Comparison of ENCODE assay signal across 27 cellular contexts in genomic region chr12:45721374-45721773, GRCh38. TPM values are rescaled to one million over a fixed set of nuclear protein-coding genes. Genes with fewer than 3 reads are reported as not detected.
A peak's percentile ranks its signal among the peaks of the same experiment; 100 is the strongest.
DNase-seq lines count a peak whose midpoint lies in the region; ATAC-seq and TF ChIP-seq lines count a peak whose summit lies in the region.
"Had no signal": no experiment of that assay in that cellular context is flagged by ENCODE, and none has a peak within 500 bp of the region (broad histone marks: within the 10 kb centered on the region; RNA-seq: fewer than 3 reads in every experiment).

No MANE protein-coding gene starts in this region.

- no peak overlapping the region for H3K27ac ChIP-seq in CD8-positive, alpha-beta memory T cell (ENCODE audit: low read depth, low read length)
- no peak overlapping the region for H3K27ac ChIP-seq in breast epithelium
- H3K27ac ChIP-seq: body of pancreas, right lobe of liver, RWPE1, SJSA1, spleen, tibial artery had no signal

- no peak for TF ChIP-seq CTCF in breast epithelium (IDR thresholded peaks at IDR 0.05)

- H3K4me1 ChIP-seq in CD8-positive, alpha-beta memory T cell (ENCODE audit: insufficient read depth, low read length), result peaks cover 63% of the 10 kb centered on the region
- no peaks in the 10 kb centered on the region for H3K4me1 ChIP-seq in breast epithelium
- H3K4me1 ChIP-seq: SJSA1 had no signal

- H3K36me3 ChIP-seq in CD8-positive, alpha-beta memory T cell (ENCODE audit: insufficient read depth, low read length), result no peaks in the 10 kb centered on the region
- H3K36me3 ChIP-seq in breast epithelium, result no peaks in the 10 kb centered on the region
- H3K36me3 ChIP-seq: right lobe of liver, SJSA1, spleen, tibial artery had no signal

- DNase-seq in CD8-positive, alpha-beta memory T cell, result no peak
- DNase-seq in T-cell, result no peak
- no peak for DNase-seq in memory B cell (ENCODE audit: low spot score in 2 of 2)
- no peak for DNase-seq in breast epithelium (ENCODE audit: low spot score in 2 of 2)
- no peak for DNase-seq in NCI-H146 (lab: John Stamatoyannopoulos, UW)
- DNase-seq: activated CD4-positive, alpha-beta T cell treated with anti-CD3 and anti-CD28 coated beads, Interleukin-2, amount 10 ng/mL, durations not matched to agents 24 days and 14 days; activated gamma-delta T cell treated with Interleukin-2 at 50 U/mL for 16 hours; activated T-cell treated with anti-CD3 and anti-CD28 coated beads, Interleukin-2, amount 50 U/mL, for 24 hours; body of pancreas; C1 segment of cervical spinal cord; HFFc6; left colon; mammary epithelial cell; NCI-H2107; NCI-H82; right lobe of liver; spleen; stimulated activated CD4-positive, alpha-beta T cell treated with anti-CD3 and anti-CD28 coated beads, Interleukin-2, amount 100 ng/mL, for 24 hours; tibial artery had no signal

- CTCF ChIA-PET in CD8-positive, alpha-beta memory T cell (lab: Charles Lee), result no interaction called here
- CTCF ChIA-PET in T-cell (lab: Charles Lee), result interaction anchor here in 1 of 2 donors (0.7 kb wide), 1 partner anchor 26 kb away, joined by 5 read pairs; no protein-coding TSS in a partner anchor

- intact Hi-C loops in breast epithelium (cut with DNase I; ENCODE audit: low total_unique reads), result no loop called here

- H3K27me3 ChIP-seq in CD8-positive, alpha-beta memory T cell (ENCODE audit: insufficient read depth, low read length, poor library complexity, severe bottlenecking), result no peaks in the 10 kb centered on the region
- H3K27me3 ChIP-seq in breast epithelium, result no peaks in the 10 kb centered on the region
- H3K27me3 ChIP-seq: body of pancreas, right lobe of liver, SJSA1, spleen, tibial artery had no signal

- H3K36me3 Mint-ChIP-seq in CD8-positive, alpha-beta memory T cell, result peaks cover 0 to 14% (median 0%) of the 10 kb centered on the region in 3 donors
- H3K36me3 Mint-ChIP-seq in T-cell (peaks cover 7% of the 10 kb centered on the region), memory B cell (peaks cover 3% of the 10 kb centered on the region)
- H3K36me3 Mint-ChIP-seq in stimulated activated naive CD8-positive, alpha-beta T cell treated with anti-CD3 and anti-CD28 coated beads, Interleukin-15, Interleukin-2, amounts not matched to agents 100 ng/mL and 50 ng/mL, for 24 hours (ENCODE audit: low read depth), result peaks cover 15% of the 10 kb centered on the region
- H3K36me3 Mint-ChIP-seq: WTC11 had no signal

- POLR2A ChIA-PET in CD8-positive, alpha-beta memory T cell (lab: Charles Lee), result no interaction called here
- POLR2A ChIA-PET in T-cell (lab: Charles Lee), result no interaction called here

- peak overlapping the region; percentile 3 to 65 (median 33) for H3K4me3 Mint-ChIP-seq in CD8-positive, alpha-beta memory T cell
- H3K4me3 Mint-ChIP-seq in T-cell (peak overlapping the region in 2 of 3 donors; percentile 3 to 42), memory B cell (no peak overlapping the region)
- no peak overlapping the region for H3K4me3 Mint-ChIP-seq in stimulated activated naive CD8-positive, alpha-beta T cell treated with anti-CD3 and anti-CD28 coated beads, Interleukin-15, Interleukin-2, amounts not matched to agents 100 ng/mL and 50 ng/mL, for 24 hours
- H3K4me3 Mint-ChIP-seq: activated CD4-positive, alpha-beta T cell treated with anti-CD3 and anti-CD28 coated beads, Interleukin-2, amount 10 ng/mL, durations not matched to agents 24 days and 14 days; activated T-cell treated with anti-CD3 and anti-CD28 coated beads, Interleukin-2, amount 50 U/mL, for 24 hours; GM23338; HFFc6; WTC11 had no signal

- no peak for TF ChIP-seq POLR2A in breast epithelium (IDR thresholded peaks at IDR 0.05)

- H3K4me1 Mint-ChIP-seq in CD8-positive, alpha-beta memory T cell, result peaks cover 66 to 84% (median 72%) of the 10 kb centered on the region in 3 donors
- H3K4me1 Mint-ChIP-seq in T-cell, result peaks cover 65 to 74% (median 67%) of the 10 kb centered on the region in 3 donors
- H3K4me1 Mint-ChIP-seq in memory B cell, result peaks cover 15% of the 10 kb centered on the region
- H3K4me1 Mint-ChIP-seq in stimulated activated naive CD8-positive, alpha-beta T cell treated with anti-CD3 and anti-CD28 coated beads, Interleukin-15, Interleukin-2, amounts not matched to agents 100 ng/mL and 50 ng/mL, for 24 hours (ENCODE audit: low read depth), result peaks cover 67% of the 10 kb centered on the region

- peak overlapping the region in 3 of 8 donors; percentile 3 to 47 (median 7) for H3K27ac Mint-ChIP-seq in CD8-positive, alpha-beta memory T cell
- H3K27ac Mint-ChIP-seq in T-cell (no peak overlapping the region), memory B cell (peak overlapping the region; percentile 66)
- peak overlapping the region; percentile 2 for H3K27ac Mint-ChIP-seq in stimulated activated naive CD8-positive, alpha-beta T cell treated with anti-CD3 and anti-CD28 coated beads, Interleukin-15, Interleukin-2, amounts not matched to agents 100 ng/mL and 50 ng/mL, for 24 hours
- H3K27ac Mint-ChIP-seq: activated CD4-positive, alpha-beta T cell treated with anti-CD3 and anti-CD28 coated beads, Interleukin-2, amount 10 ng/mL, durations not matched to agents 24 days and 14 days; activated T-cell treated with anti-CD3 and anti-CD28 coated beads, Interleukin-2, amount 50 U/mL, for 24 hours; GM23338; HFFc6; IgD-negative memory B cell; progenitor cell of endocrine pancreas; WTC11 had no signal

- no peaks in the 10 kb centered on the region for H3K9me3 Mint-ChIP-seq in CD8-positive, alpha-beta memory T cell
- H3K9me3 Mint-ChIP-seq in T-cell (no peaks in the 10 kb centered on the region), memory B cell (no peaks in the 10 kb centered on the region)
- no peaks in the 10 kb centered on the region for H3K9me3 Mint-ChIP-seq in stimulated activated naive CD8-positive, alpha-beta T cell treated with anti-CD3 and anti-CD28 coated beads, Interleukin-15, Interleukin-2, amounts not matched to agents 100 ng/mL and 50 ng/mL, for 24 hours
- H3K9me3 Mint-ChIP-seq: activated CD4-positive, alpha-beta T cell treated with anti-CD3 and anti-CD28 coated beads, Interleukin-2, amount 10 ng/mL, durations not matched to agents 24 days and 14 days; activated T-cell treated with anti-CD3 and anti-CD28 coated beads, Interleukin-2, amount 50 U/mL, for 24 hours; GM23338; HFFc6; IgD-negative memory B cell; WTC11 had no signal

- H3K27me3 Mint-ChIP-seq in CD8-positive, alpha-beta memory T cell, result no peaks in the 10 kb centered on the region
- no peaks in the 10 kb centered on the region for H3K27me3 Mint-ChIP-seq in T-cell
- H3K27me3 Mint-ChIP-seq in memory B cell, result no peaks in the 10 kb centered on the region
- H3K27me3 Mint-ChIP-seq in stimulated activated naive CD8-positive, alpha-beta T cell treated with anti-CD3 and anti-CD28 coated beads, Interleukin-15, Interleukin-2, amounts not matched to agents 100 ng/mL and 50 ng/mL, for 24 hours, result no peaks in the 10 kb centered on the region
- H3K27me3 Mint-ChIP-seq: activated CD4-positive, alpha-beta T cell treated with anti-CD3 and anti-CD28 coated beads, Interleukin-2, amount 10 ng/mL, durations not matched to agents 24 days and 14 days; activated T-cell treated with anti-CD3 and anti-CD28 coated beads, Interleukin-2, amount 50 U/mL, for 24 hours; IgD-negative memory B cell; progenitor cell of endocrine pancreas had no signal

- H3K9me3 ChIP-seq in CD8-positive, alpha-beta memory T cell (ENCODE audit: low read length), result no peaks in the 10 kb centered on the region
- H3K9me3 ChIP-seq in breast epithelium, result no peaks in the 10 kb centered on the region
- H3K9me3 ChIP-seq: body of pancreas, right lobe of liver, SJSA1, spleen, tibial artery had no signal

- ATAC-seq in T-cell (replicated peaks in 1 of 4) (no peak), memory B cell (ENCODE audit: low read depth) (no peak), HG03378 (IDR thresholded peaks at IDR 0.05; ENCODE audit: unreplicated experiment) (no peak)
- ATAC-seq: body of pancreas, GM23338, left colon, right lobe of liver, WTC11 had no signal

- no peak overlapping the region for H3K4me3 ChIP-seq in CD8-positive, alpha-beta memory T cell (ENCODE audit: low read length)
- H3K4me3 ChIP-seq in breast epithelium, result no peak overlapping the region
- H3K4me3 ChIP-seq: body of pancreas, GM23338, right lobe of liver, SJSA1, spleen, tibial artery had no signal

RNA-seq across cellular contexts. Expression of gene ARID2, which starts 8.1 kb away (rescaled TPM):
- 10 to 100 TPM; 25.5 to 26.7 TPM for total RNA-seq in CD8-positive, alpha-beta memory T cell
- 12.9 TPM for polyA plus RNA-seq in CD8-positive, alpha-beta memory T cell
- 10 to 100 TPM; 40.2 to 67.6 (median 43.7) TPM for total RNA-seq in T-cell
- total RNA-seq in breast epithelium, result 10 to 100 TPM; 31.7 to 72.7 (median 48.8) TPM

Comparison
In these comparisons a context has a peak if more than half of its experiments do, and no peak if none do; other contexts are left out.
1. H3K27ac Mint-ChIP-seq: peak in memory B cell (single experiment) and stimulated activated naive CD8-positive, alpha-beta T cell treated with anti-CD3 and anti-CD28 coated beads, Interleukin-15, Interleukin-2, amounts not matched to agents 100 ng/mL and 50 ng/mL, for 24 hours (single experiment); none in T-cell (0 of 2).
2. H3K4me3 Mint-ChIP-seq: peak in CD8-positive, alpha-beta memory T cell (7 of 7) and T-cell (2 of 3); none in memory B cell (single experiment) and stimulated activated naive CD8-positive, alpha-beta T cell treated with anti-CD3 and anti-CD28 coated beads, Interleukin-15, Interleukin-2, amounts not matched to agents 100 ng/mL and 50 ng/mL, for 24 hours (single experiment).